In genomic region chrX:40094041-40094899, GRCh38 we compare ENCODE assay signal across 8 cellular contexts. TPM values are rescaled to one million over a fixed set of nuclear protein-coding genes. Genes with fewer than 3 reads are reported as not detected.
DNase-seq lines count a peak whose midpoint lies in the region; ATAC-seq and TF ChIP-seq lines count a peak whose summit lies in the region.

No MANE protein-coding gene starts in this region.

- H2AFZ ChIP-seq in GM23338: no peak overlapping the region

- H3K9me3 Mint-ChIP-seq in GM23338 (no peaks in the 10 kb centered on the region), chondrocyte (ENCODE audit: low read depth) (no peaks in the 10 kb centered on the region)

- peaks cover 13% of the 10 kb centered on the region for H3K4me1 Mint-ChIP-seq in GM23338
- peaks cover 37% of the 10 kb centered on the region for H3K4me1 Mint-ChIP-seq in chondrocyte (ENCODE audit: low read depth)

- peak overlapping the region; percentile 55 for H3K4me3 ChIP-seq in GM23338
- peak overlapping the region; percentile 53 to 92 (median 70) for H3K4me3 ChIP-seq in liver (ENCODE audit: low read depth in 1 of 3, low read length in 3 of 3)
- peak overlapping the region; percentile 35 to 69 (median 61) for H3K4me3 ChIP-seq in subcutaneous abdominal adipose tissue (ENCODE audit: low read depth in 1 of 5, low read length in 5 of 5)

- TF ChIP-seq CTCF in GM23338 (conservative IDR thresholded peaks at IDR 0.05; ENCODE audit: low read depth in 2 of 2) (no peak), chondrocyte (IDR thresholded peaks at IDR 0.05) (no peak), liver (IDR thresholded peaks at IDR 0.05; ENCODE audit: low read depth, low read length, missing input control) (no peak)

- H3K4me3 Mint-ChIP-seq in GM23338 (peak overlapping the region; percentile 93), chondrocyte (ENCODE audit: unreplicated experiment) (peak overlapping the region; percentile 76)

- H3K27ac Mint-ChIP-seq in GM23338 (no peak overlapping the region), chondrocyte (ENCODE audit: unreplicated experiment) (peak overlapping the region; percentile 77)

- H3K36me3 ChIP-seq in GM23338 (ENCODE audit: insufficient read depth): no peaks in the 10 kb centered on the region
- H3K36me3 ChIP-seq in liver (ENCODE audit: control insufficient read depth in 4 of 4, insufficient read depth in 3 of 4, low read depth in 1 of 4, low read length in 3 of 4): no peaks in the 10 kb centered on the region
- H3K36me3 ChIP-seq in subcutaneous abdominal adipose tissue (ENCODE audit: control insufficient read depth in 5 of 5, insufficient read depth in 5 of 5, low read length in 5 of 5): no peaks in the 10 kb centered on the region

- DNase-seq in GM23338 (ENCODE audit: low spot score): no peak
- DNase-seq in RPMI7951 (ENCODE audit: low read depth): peak; percentile 68
- DNase-seq in chondrocyte (ENCODE audit: low spot score): no peak
- no peak for DNase-seq in ureter (ENCODE audit: low spot score)
- DNase-seq in T-helper 9 cell: no peak

- H3K27ac ChIP-seq in GM23338 (ENCODE audit: low read depth) (peak overlapping the region; percentile 82; the same call in 1 of the 2 replicates), liver (ENCODE audit: low read depth in 1 of 2, low read length in 2 of 2) (peak overlapping the region; percentile 54 to 79), subcutaneous abdominal adipose tissue (ENCODE audit: low read depth, low read length) (no peak overlapping the region)

- peaks cover 13% of the 10 kb centered on the region for H3K27me3 ChIP-seq in GM23338 (ENCODE audit: insufficient read depth)
- no peaks in the 10 kb centered on the region for H3K27me3 ChIP-seq in liver (ENCODE audit: control insufficient read depth in 4 of 4, insufficient read depth in 4 of 4, low read length in 3 of 4)
- peaks cover 0 to 31% (median 22%) of the 10 kb centered on the region in 5 donors for H3K27me3 ChIP-seq in subcutaneous abdominal adipose tissue (ENCODE audit: control insufficient read depth in 5 of 5, insufficient read depth in 4 of 5, low read length in 5 of 5)

- H3K4me1 ChIP-seq in GM23338 (ENCODE audit: insufficient read depth) (peaks cover 11% of the 10 kb centered on the region), liver (ENCODE audit: control insufficient read depth in 4 of 4, insufficient read depth in 4 of 4, low read length in 3 of 4) (peaks cover 14 to 49% (median 18%) of the 10 kb centered on the region in 4 donors), subcutaneous abdominal adipose tissue (ENCODE audit: control insufficient read depth in 5 of 5, insufficient read depth in 5 of 5, low read length in 5 of 5) (peaks cover 0 to 49% (median 29%) of the 10 kb centered on the region in 5 donors)

- peaks cover 65% of the 10 kb centered on the region for H3K79me2 ChIP-seq in GM23338 (replicated peaks; ENCODE audit: insufficient read depth)

- no peaks in the 10 kb centered on the region for H3K9me2 ChIP-seq in GM23338 (ENCODE audit: insufficient read depth)

- H3K9ac ChIP-seq in liver (ENCODE audit: low read depth in 1 of 2, low read length in 2 of 2) (no peak overlapping the region), subcutaneous abdominal adipose tissue (ENCODE audit: low read length in 5 of 5) (peak overlapping the region in 1 of 5 donors; percentile 41)

- 2% methylated on average over 76 of the region's 76 CpGs for WGBS in liver

- no peaks in the 10 kb centered on the region for H4K20me1 ChIP-seq in GM23338 (replicated peaks; ENCODE audit: insufficient read depth)

- peak in 1 of 2 donors; percentile 29 for TF ChIP-seq RAD21 in liver (IDR thresholded peaks at IDR 0.05)

- H3K27me3 Mint-ChIP-seq in GM23338 (ENCODE audit: insufficient read depth, low read depth, poor library complexity) (peaks cover 30% of the 10 kb centered on the region), chondrocyte (ENCODE audit: low read depth) (no peaks in the 10 kb centered on the region)

- ATAC-seq in GM23338 (peak; percentile 1; the same call in 2 of the 3 replicates), HG03469 (IDR thresholded peaks at IDR 0.05; ENCODE audit: unreplicated experiment) (no peak)

- H3K9me3 ChIP-seq in liver (ENCODE audit: control insufficient read depth in 4 of 4, low read length in 3 of 4) (no peaks in the 10 kb centered on the region), subcutaneous abdominal adipose tissue (ENCODE audit: control insufficient read depth in 5 of 5, low read length in 5 of 5) (no peaks in the 10 kb centered on the region)

- H3F3A ChIP-seq in GM23338 (replicated peaks; ENCODE audit: low read depth): no peaks in the 10 kb centered on the region

- peak overlapping the region; percentile 85 for H3K4me2 ChIP-seq in GM23338

- H3K36me3 Mint-ChIP-seq in GM23338 (ENCODE audit: low read depth) (peaks cover 5% of the 10 kb centered on the region; the same call in 2 of the 3 replicates), chondrocyte (ENCODE audit: low read depth) (no peaks in the 10 kb centered on the region)

TF ChIP-seq in GM23338, 12 proteins besides CTCF, POLR2A, EP300 and RAD21 (continues in another document):
- no peak for TF ChIP-seq POLR2AphosphoS5 (IDR thresholded peaks at IDR 0.05; ENCODE audit: low read depth)
- TF ChIP-seq ZNF114 (CRISPR knock-in tag; IDR thresholded peaks at IDR 0.05): no peak

TF ChIP-seq in liver, 16 proteins besides CTCF, POLR2A, EP300 and RAD21:
- TF ChIP-seq JUND (IDR thresholded peaks at IDR 0.05): no peak
- TF ChIP-seq GABPA (IDR thresholded peaks at IDR 0.05 in 1 of 2, conservative IDR thresholded peaks at IDR 0.05 in 1 of 2): no peak
- TF ChIP-seq SP1 (IDR thresholded peaks at IDR 0.05): no peak
- TF ChIP-seq RXRA (IDR thresholded peaks at IDR 0.05): no peak
- no peak for TF ChIP-seq FOXA1 (IDR thresholded peaks at IDR 0.05)
- no peak for TF ChIP-seq NR2F2 (IDR thresholded peaks at IDR 0.05)
- no peak for TF ChIP-seq TAF1 (conservative IDR thresholded peaks at IDR 0.05)
- no peak for TF ChIP-seq EGR1 (IDR thresholded peaks at IDR 0.05; ENCODE audit: low read depth in 2 of 2)
- TF ChIP-seq HNF4A (conservative IDR thresholded peaks at IDR 0.05): no peak
- TF ChIP-seq MAX (IDR thresholded peaks at IDR 0.05): no peak

RNA-seq across cellular contexts. Expression of gene BCOR, which starts 3.5 kb away (rescaled TPM):
- 60.8 TPM in 2 replicates for total RNA-seq in GM23338 (2014; rRNA removed; shearing (Covaris generic))
- polyA plus RNA-seq in GM23338 (2016; fragmentation: Nextera tagmentation; extraction: Ambion mirVana): 25.5 and 25.8 TPM in 2 replicates
- 29.5 and 42.9 TPM in 2 replicates for total RNA-seq in RPMI7951 (2014; rRNA removed; shearing (Covaris generic))
- 10.8 to 19.0 TPM (median 11.0 TPM) in 3 replicates for total RNA-seq in chondrocyte
- 10 to 100 TPM; 15.1 to 23.0 TPM for total RNA-seq in liver
- polyA plus RNA-seq in liver: 1 to 10 TPM; 5.6 to 6.8 TPM
- 41.3 TPM for total RNA-seq in ureter
